10 cellular contexts compared by ENCODE assay signal in genomic region chr14:65228436-65228835, GRCh38.
DNase-seq lines count a peak whose midpoint lies in the region; ATAC-seq and TF ChIP-seq lines count a peak whose summit lies in the region.
"Had no signal": no experiment of that assay in that cellular context is flagged by ENCODE, and none has a peak within 500 bp of the region (broad histone marks: within the 10 kb centered on the region; RNA-seq: fewer than 3 reads in every experiment).

No MANE protein-coding gene starts in this region.

- H3K9me3 ChIP-seq in tibial nerve (no peaks in the 10 kb centered on the region), sigmoid colon (no peaks in the 10 kb centered on the region)

- intact Hi-C loops in sigmoid colon (cut with DNase I) = no loop called here
- intact Hi-C loops in left colon (cut with DNase I, micrococcal nuclease) = no loop called here

- no peaks in the 10 kb centered on the region for H3K36me3 Mint-ChIP-seq in activated T-cell treated with anti-CD3 and anti-CD28 coated beads, Interleukin-2, amount 50 U/mL, for 72 hours (ENCODE audit: insufficient read depth in 2 of 2)
- H3K36me3 Mint-ChIP-seq in T-helper 2 cell treated with Interferon-gamma antibody and Interleukin-4, amounts not matched to agents 5 μg/mL and 100 μg/mL, for 36 hours (ENCODE audit: low read depth) = no peaks in the 10 kb centered on the region

- H3K4me3 Mint-ChIP-seq in activated T-cell treated with anti-CD3 and anti-CD28 coated beads, Interleukin-2, amount 50 U/mL, for 72 hours = peak overlapping the region; percentile 10 to 87
- peak overlapping the region; percentile 37 for H3K4me3 Mint-ChIP-seq in T-helper 2 cell treated with Interferon-gamma antibody and Interleukin-4, amounts not matched to agents 5 μg/mL and 100 μg/mL, for 36 hours

- H3K9me3 Mint-ChIP-seq in activated T-cell treated with anti-CD3 and anti-CD28 coated beads, Interleukin-2, amount 50 U/mL, for 72 hours = no peaks in the 10 kb centered on the region
- H3K9me3 Mint-ChIP-seq in T-helper 2 cell treated with Interferon-gamma antibody and Interleukin-4, amounts not matched to agents 5 μg/mL and 100 μg/mL, for 36 hours = no peaks in the 10 kb centered on the region

- ATAC-seq in activated T-cell treated with anti-CD3 and anti-CD28 coated beads, Interleukin-2, amount 50 U/mL, for 72 hours (replicated peaks in 1 of 2) = peak; percentile 48 to 60
- ATAC-seq in HG02981 (IDR thresholded peaks at IDR 0.05; ENCODE audit: unreplicated experiment) (peak; percentile 88), left colon (no peak)

- H3K27ac ChIP-seq in tibial nerve = peak overlapping the region in 3 of 4 donors; percentile 9 to 94 (median 88)
- no peak overlapping the region for H3K27ac ChIP-seq in sigmoid colon

- no peaks in the 10 kb centered on the region for H3K27me3 ChIP-seq in tibial nerve
- H3K27me3 ChIP-seq in sigmoid colon = no peaks in the 10 kb centered on the region
- H3K27me3 ChIP-seq: cardiac muscle cell had no signal

- no peaks in the 10 kb centered on the region for H3K27me3 Mint-ChIP-seq in activated T-cell treated with anti-CD3 and anti-CD28 coated beads, Interleukin-2, amount 50 U/mL, for 72 hours (ENCODE audit: low read depth)
- no peaks in the 10 kb centered on the region for H3K27me3 Mint-ChIP-seq in T-helper 2 cell treated with Interferon-gamma antibody and Interleukin-4, amounts not matched to agents 5 μg/mL and 100 μg/mL, for 36 hours (ENCODE audit: low read depth)

- WGBS in tibial nerve, 2 donors = 89 to 90% methylated on average over 2 of the region's 2 CpGs
- 63 to 83% methylated on average over 2 of the region's 2 CpGs for WGBS in sigmoid colon, 2 donors

- no peak for TF ChIP-seq EP300 in tibial nerve (IDR thresholded peaks at IDR 0.05)
- no peak for TF ChIP-seq EP300 in sigmoid colon (IDR thresholded peaks at IDR 0.05)

- no peaks in the 10 kb centered on the region for H3K36me3 ChIP-seq in tibial nerve
- no peaks in the 10 kb centered on the region for H3K36me3 ChIP-seq in sigmoid colon
- H3K36me3 ChIP-seq: cardiac muscle cell had no signal

- H3K4me3 ChIP-seq in tibial nerve (no peak overlapping the region), sigmoid colon (no peak overlapping the region)
- H3K4me3 ChIP-seq: cardiac muscle cell had no signal

- no peak for TF ChIP-seq POLR2A in tibial nerve (IDR thresholded peaks at IDR 0.05)
- no peak for TF ChIP-seq POLR2A in sigmoid colon (IDR thresholded peaks at IDR 0.05)

- DNase-seq in activated T-cell treated with anti-CD3 and anti-CD28 coated beads, Interleukin-2, amount 50 U/mL, for 72 hours = no peak
- DNase-seq in activated T-cell treated with anti-CD3 and anti-CD28 coated beads for 4 hours = no peak
- DNase-seq in T-helper 2 cell treated with Interferon-gamma antibody and Interleukin-4, amounts not matched to agents 5 μg/mL and 100 μg/mL, for 36 hours (ENCODE audit: low spot score) = no peak
- DNase-seq in tibial nerve (ENCODE audit: low spot score in 2 of 2) = no peak
- no peak for DNase-seq in sigmoid colon
- DNase-seq in left colon = no peak
- no peak for DNase-seq in islet precursor cell
- DNase-seq: NCI-H69 had no signal

- peaks cover 52% of the 10 kb centered on the region for H3K4me1 Mint-ChIP-seq in activated T-cell treated with anti-CD3 and anti-CD28 coated beads, Interleukin-2, amount 50 U/mL, for 72 hours (ENCODE audit: low read depth)
- peaks cover 48% of the 10 kb centered on the region for H3K4me1 Mint-ChIP-seq in T-helper 2 cell treated with Interferon-gamma antibody and Interleukin-4, amounts not matched to agents 5 μg/mL and 100 μg/mL, for 36 hours (ENCODE audit: low read depth)

- TF ChIP-seq CTCF in tibial nerve (IDR thresholded peaks at IDR 0.05) (no peak), sigmoid colon (IDR thresholded peaks at IDR 0.05) (no peak)

- peak overlapping the region; percentile 3 for H3K27ac Mint-ChIP-seq in activated T-cell treated with anti-CD3 and anti-CD28 coated beads, Interleukin-2, amount 50 U/mL, for 72 hours
- H3K27ac Mint-ChIP-seq in T-helper 2 cell treated with Interferon-gamma antibody and Interleukin-4, amounts not matched to agents 5 μg/mL and 100 μg/mL, for 36 hours = peak overlapping the region; percentile 21

- H3K4me1 ChIP-seq in tibial nerve = peaks cover 0 to 46% (median 16%) of the 10 kb centered on the region in 4 donors
- H3K4me1 ChIP-seq in sigmoid colon = peaks cover 0 to 13% (median 5%) of the 10 kb centered on the region in 4 donors

Comparison
In these comparisons a context has a peak if more than half of its experiments do, and no peak if none do; other contexts are left out.
1. H3K27ac ChIP-seq: peak in tibial nerve (3 of 4); none in sigmoid colon (0 of 4).